8 cellular contexts compared by ENCODE assay signal in the genomic region with DNA sequence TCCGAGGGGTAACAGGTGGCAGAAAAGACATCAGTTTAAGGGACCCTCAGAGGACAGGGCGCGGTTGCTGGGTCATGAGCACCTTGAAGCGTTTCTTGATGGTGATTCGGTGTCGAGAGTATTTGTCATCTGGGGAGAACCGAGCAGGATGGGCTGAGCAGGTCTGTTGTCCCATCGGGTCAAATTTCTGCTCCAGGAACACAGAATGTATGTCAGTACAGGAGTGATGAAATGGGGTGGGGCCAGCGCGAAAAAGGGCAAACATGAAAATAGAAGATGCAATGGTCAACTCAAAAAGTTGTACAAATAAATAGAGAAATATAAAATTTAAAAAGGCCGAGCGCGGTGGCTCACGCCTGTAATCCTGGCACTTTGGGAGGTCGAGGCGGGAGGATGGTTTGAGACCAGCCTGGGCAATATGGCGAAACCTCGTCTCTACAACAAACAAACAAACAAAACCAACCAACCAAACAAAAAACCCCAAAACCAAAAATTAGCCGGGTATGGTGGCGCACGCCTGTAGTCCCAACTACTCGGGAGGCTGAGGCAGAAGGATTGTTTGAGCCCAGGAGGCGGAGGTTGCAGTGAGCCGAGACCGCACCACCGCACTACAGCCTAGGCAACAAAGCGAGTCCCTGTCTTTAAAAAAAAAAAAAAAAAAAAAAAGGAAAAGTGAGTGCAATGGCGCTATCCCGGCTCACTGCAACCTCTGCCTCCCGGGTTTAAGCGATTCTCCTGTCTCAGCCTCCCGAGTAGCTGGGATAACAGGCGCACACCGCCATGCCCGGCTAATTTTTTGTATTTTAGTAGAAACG. TPM values are rescaled to one million over a fixed set of nuclear protein-coding genes. Genes with fewer than 3 reads are reported as not detected.
DNase-seq lines count a peak whose midpoint lies in the region; ATAC-seq, FAIRE-seq and TF ChIP-seq lines count a peak whose summit lies in the region.

No MANE protein-coding gene starts in this region.

- DNase-seq in Caco-2 (peak in 1 of 2 experiments; percentile 13), NB4 (ENCODE audit: low read depth) (peak; percentile 24), endothelial cell of umbilical vein (ENCODE audit: low read depth, low spot score) (no peak), osteoblast (ENCODE audit: insufficient read length, low spot score, missing footprints) (no peak), GM19238 (ENCODE audit: insufficient read length, low spot score) (no peak), A172 (ENCODE audit: low spot score) (no peak)

- TF ChIP-seq POLR2A in NB4 (IDR thresholded peaks at IDR 0.05; ENCODE audit: extremely low read depth, insufficient read length) (no peak), endothelial cell of umbilical vein (IDR thresholded peaks at IDR 0.05; ENCODE audit: low read depth, low read length) (no peak)

- no peak for ATAC-seq in HG03439 (IDR thresholded peaks at IDR 0.05; ENCODE audit: unreplicated experiment)
- ATAC-seq in GM21619 (IDR thresholded peaks at IDR 0.05; ENCODE audit: unreplicated experiment) = no peak

- H3K4me3 ChIP-seq in Caco-2 (ENCODE audit: low read depth, low read length) (peak overlapping the region; percentile 80), NB4 (ENCODE audit: low read depth, low read length) (peak overlapping the region; percentile 100), endothelial cell of umbilical vein (replicated peaks in 1 of 3; ENCODE audit: insufficient read depth in 1 of 3, low read depth in 1 of 3, low read length in 3 of 3) (peak overlapping the region; percentile 26 to 89 (median 66)), osteoblast (ENCODE audit: insufficient read depth, low read length) (peak overlapping the region; percentile 96)

- peaks cover 1% of the 10 kb centered on the region; the same call in 1 of the 2 replicates for H3K36me3 ChIP-seq in Caco-2 (ENCODE audit: control insufficient read depth, insufficient read depth, low read length)
- peaks cover 0 to 5% of the 10 kb centered on the region in 2 experiments for H3K36me3 ChIP-seq in endothelial cell of umbilical vein (ENCODE audit: control insufficient read depth in 2 of 2, extremely low read depth in 1 of 2, insufficient read depth in 2 of 2, low read length in 2 of 2)
- peaks cover 22% of the 10 kb centered on the region for H3K36me3 ChIP-seq in osteoblast (ENCODE audit: insufficient read depth, low read length)

- POLR2A ChIA-PET in Caco-2 (lab: Charles Lee) (interaction anchor here (0.5 kb wide), 1 partner anchor 18 kb away, joined by 3 read pairs; no protein-coding TSS in a partner anchor), endothelial cell of umbilical vein (lab: Charles Lee) (no interaction called here)

- no peak for FAIRE-seq in endothelial cell of umbilical vein (lab: Jason Lieb, UNC)

- H3K4me1 Mint-ChIP-seq in Caco-2 (ENCODE audit: low read depth, unreplicated experiment) = no peaks in the 10 kb centered on the region

- H3K27me3 ChIP-seq in Caco-2 (replicated peaks; ENCODE audit: control insufficient read depth, insufficient read depth, low read length) = no peaks in the 10 kb centered on the region
- no peaks in the 10 kb centered on the region for H3K27me3 ChIP-seq in endothelial cell of umbilical vein (ENCODE audit: control insufficient read depth in 2 of 2, insufficient read depth in 2 of 2, low read length in 2 of 2)
- no peaks in the 10 kb centered on the region for H3K27me3 ChIP-seq in osteoblast (ENCODE audit: insufficient read depth, low read length)

- H3K4me1 ChIP-seq in Caco-2 (no peaks in the 10 kb centered on the region), endothelial cell of umbilical vein (ENCODE audit: control insufficient read depth, extremely low read depth, insufficient read depth, low read length) (peaks cover 11% of the 10 kb centered on the region), osteoblast (ENCODE audit: insufficient read depth, low read length) (peaks cover 3% of the 10 kb centered on the region)

- no peak for TF ChIP-seq CTCF in Caco-2 (IDR thresholded peaks at IDR 0.05; ENCODE audit: insufficient read depth in 1 of 2, low read depth in 1 of 2, low read length in 1 of 2, severe bottlenecking in 1 of 2, unreplicated experiment in 1 of 2)
- TF ChIP-seq CTCF in NB4 (IDR thresholded peaks at IDR 0.05; ENCODE audit: low read depth, low read length) = no peak
- TF ChIP-seq CTCF in endothelial cell of umbilical vein (IDR thresholded peaks at IDR 0.05; ENCODE audit: extremely low read depth in 1 of 2, insufficient read depth in 1 of 2, low read depth in 1 of 2, low read length in 2 of 2) = no peak
- TF ChIP-seq CTCF in osteoblast (IDR thresholded peaks at IDR 0.05; ENCODE audit: extremely low read depth, low read depth, low read length) = no peak

- BruUV-seq in Caco-2 (replicated peaks; lab: Mats Ljungman, UMichigan) (no TSS peak), endothelial cell of umbilical vein (replicated peaks; lab: Mats Ljungman, UMichigan) (TSS peak; percentile 57)

- intact Hi-C loops in Caco-2 (cut with micrococcal nuclease; ENCODE audit: unreplicated experiment) (no loop called here), endothelial cell of umbilical vein (cut with micrococcal nuclease) (loop anchor here (2.0 to 10.0 kb wide), 3 partner anchors 93 to 279 kb away; a partner anchor contains a TSS)

- H3K9me3 ChIP-seq in Caco-2 (no peaks in the 10 kb centered on the region), endothelial cell of umbilical vein (replicated peaks; ENCODE audit: control insufficient read depth, insufficient read depth, low read length) (no peaks in the 10 kb centered on the region), osteoblast (ENCODE audit: low read depth, low read length) (no peaks in the 10 kb centered on the region)

- peak overlapping the region; percentile 76 for H3K27ac ChIP-seq in endothelial cell of umbilical vein (ENCODE audit: insufficient read depth, low read depth, low read length)
- peak overlapping the region; percentile 90 for H3K27ac ChIP-seq in osteoblast (ENCODE audit: low read depth, low read length)

- no peak overlapping the region for H3K4me3 Mint-ChIP-seq in Caco-2 (ENCODE audit: unreplicated experiment)

- H3K36me3 Mint-ChIP-seq in Caco-2 (ENCODE audit: insufficient read depth, unreplicated experiment) = peaks cover 39% of the 10 kb centered on the region

- dilution Hi-C loops in endothelial cell of umbilical vein (cut with MboI; ENCODE audit: extremely low pct_ligation_motif_present, low sequenced_read_pairs) = no loop called here

- H3K9ac ChIP-seq in endothelial cell of umbilical vein (replicated peaks; ENCODE audit: extremely low read depth, insufficient read depth, low read length) = peak overlapping the region; percentile 82

- CTCF ChIA-PET in Caco-2 (lab: Charles Lee) = interaction anchor here (0.8 to 1.3 kb wide), 4 partner anchors 18 to 26 kb away, joined by 4 to 10 read pairs (median 5); a partner anchor contains a TSS
- CTCF ChIA-PET in endothelial cell of umbilical vein (lab: Charles Lee) = interaction anchor here (1.0 to 2.3 kb wide), 12 partner anchors 11 to 246 kb away, joined by 3 to 39 read pairs (median 6); a partner anchor contains a TSS

- H3K4me2 ChIP-seq in endothelial cell of umbilical vein (ENCODE audit: insufficient read depth, low read length) (peak overlapping the region; percentile 83), osteoblast (ENCODE audit: insufficient read depth, low read length) (peak overlapping the region; percentile 76)

- no peak overlapping the region for H3K27ac Mint-ChIP-seq in Caco-2 (ENCODE audit: unreplicated experiment)

- H4K20me1 ChIP-seq in endothelial cell of umbilical vein (replicated peaks; ENCODE audit: control insufficient read depth, extremely low read depth, insufficient read depth, low read length) (no peaks in the 10 kb centered on the region), osteoblast (ENCODE audit: insufficient read depth, low read length) (peaks cover 3% of the 10 kb centered on the region)

- peaks cover 19% of the 10 kb centered on the region for H3K79me2 ChIP-seq in endothelial cell of umbilical vein (ENCODE audit: control insufficient read depth, insufficient read depth, low read length)
- H3K79me2 ChIP-seq in osteoblast (ENCODE audit: insufficient read depth, low read length) = peaks cover 40% of the 10 kb centered on the region

- no peaks in the 10 kb centered on the region for H3K9me1 ChIP-seq in endothelial cell of umbilical vein (replicated peaks; ENCODE audit: control insufficient read depth, extremely low read depth, insufficient read depth, low read length)

- no peaks in the 10 kb centered on the region for H3K27me3 Mint-ChIP-seq in Caco-2 (ENCODE audit: insufficient read depth, unreplicated experiment)

- H2AFZ ChIP-seq in endothelial cell of umbilical vein (ENCODE audit: low read depth, low read length) (no peak overlapping the region), osteoblast (ENCODE audit: low read length) (peak overlapping the region; percentile 99)

- H3K9me3 Mint-ChIP-seq in Caco-2 (ENCODE audit: unreplicated experiment) = no peaks in the 10 kb centered on the region

RNA-seq across cellular contexts. Expression of a gene that starts 0.8 kb away (rescaled TPM):
- total RNA-seq in Caco-2 (2022) (171 and 175 TPM in 2 replicates), endothelial cell of umbilical vein (215 and 225 TPM in 2 replicates), osteoblast (193 and 216 TPM in 2 replicates)
- 708 and 710 TPM in 2 replicates for polyA plus RNA-seq in endothelial cell of umbilical vein
- polyA plus RNA-seq in endothelial cell of umbilical vein (2011; cell fraction: cytosol; rRNA removed) = 622 and 785 TPM in 2 replicates
- 193 and 217 TPM in 2 replicates for polyA plus RNA-seq in endothelial cell of umbilical vein (2011; cell fraction: nucleus; rRNA removed)
- 280 and 439 TPM in 2 replicates for polyA plus RNA-seq in endothelial cell of umbilical vein (2012)
- polyA minus RNA-seq in endothelial cell of umbilical vein = 216 and 233 TPM in 2 replicates
- polyA minus RNA-seq in endothelial cell of umbilical vein (2011; cell fraction: cytosol; rRNA and poly(A)+ RNA removed) = 102 TPM
- 29.0 and 45.2 TPM in 2 replicates for polyA minus RNA-seq in endothelial cell of umbilical vein (2011; cell fraction: nucleus; rRNA and poly(A)+ RNA removed)
- total RNA-seq in A172 (2014; rRNA removed; shearing (Covaris generic)) = 341 and 382 TPM in 2 replicates

RNA-seq across cellular contexts. Expression of a gene that starts 1.0 kb away (rescaled TPM):
- total RNA-seq in Caco-2 (2022) = not detected in 2 replicates
- total RNA-seq in endothelial cell of umbilical vein = not detected in 2 replicates
- not detected in 2 replicates for polyA plus RNA-seq in endothelial cell of umbilical vein
- polyA plus RNA-seq in endothelial cell of umbilical vein (2011; cell fraction: cytosol; rRNA removed) = not detected in 2 replicates
- polyA plus RNA-seq in endothelial cell of umbilical vein (2011; cell fraction: nucleus; rRNA removed) = not detected in 2 replicates
- not detected in 2 replicates for polyA plus RNA-seq in endothelial cell of umbilical vein (2012)
- polyA minus RNA-seq in endothelial cell of umbilical vein = not detected in 2 replicates
- not detected for polyA minus RNA-seq in endothelial cell of umbilical vein (2011; cell fraction: cytosol; rRNA and poly(A)+ RNA removed)
- not detected in 2 replicates for polyA minus RNA-seq in endothelial cell of umbilical vein (2011; cell fraction: nucleus; rRNA and poly(A)+ RNA removed)
- under 0.01 TPM in 1 of 2 replicates, not detected in the other for total RNA-seq in osteoblast
- not detected in 2 replicates for total RNA-seq in A172 (2014; rRNA removed; shearing (Covaris generic))

RNA-seq across cellular contexts. Expression of a gene that starts 4.5 kb away (rescaled TPM):
- total RNA-seq in Caco-2 (2022) (8.9 and 12.6 TPM in 2 replicates), endothelial cell of umbilical vein (27.1 and 29.4 TPM in 2 replicates), osteoblast (39.2 and 40.9 TPM in 2 replicates)
- polyA plus RNA-seq in endothelial cell of umbilical vein = 17.6 and 21.4 TPM in 2 replicates
- polyA plus RNA-seq in endothelial cell of umbilical vein (2011; cell fraction: cytosol; rRNA removed) = 10.9 and 12.7 TPM in 2 replicates
- polyA plus RNA-seq in endothelial cell of umbilical vein (2011; cell fraction: nucleus; rRNA removed) = 68.8 and 75.0 TPM in 2 replicates
- 12.7 and 15.2 TPM in 2 replicates for polyA plus RNA-seq in endothelial cell of umbilical vein (2012)
- 89.1 and 94.6 TPM in 2 replicates for polyA minus RNA-seq in endothelial cell of umbilical vein
- 18.1 TPM for polyA minus RNA-seq in endothelial cell of umbilical vein (2011; cell fraction: cytosol; rRNA and poly(A)+ RNA removed)
- polyA minus RNA-seq in endothelial cell of umbilical vein (2011; cell fraction: nucleus; rRNA and poly(A)+ RNA removed) = 73.6 and 106 TPM in 2 replicates
- 5.7 and 7.6 TPM in 2 replicates for total RNA-seq in A172 (2014; rRNA removed; shearing (Covaris generic))

RNA-seq across cellular contexts. Expression of a gene that starts 24.9 kb away (rescaled TPM):
- total RNA-seq in Caco-2 (2022) = 35.3 and 37.9 TPM in 2 replicates
- total RNA-seq in endothelial cell of umbilical vein = 44.0 and 49.3 TPM in 2 replicates
- 51.3 and 69.2 TPM in 2 replicates for polyA plus RNA-seq in endothelial cell of umbilical vein
- 39.7 and 42.6 TPM in 2 replicates for polyA plus RNA-seq in endothelial cell of umbilical vein (2011; cell fraction: cytosol; rRNA removed)
- polyA plus RNA-seq in endothelial cell of umbilical vein (2011; cell fraction: nucleus; rRNA removed) = 132 and 154 TPM in 2 replicates
- polyA plus RNA-seq in endothelial cell of umbilical vein (2012) = 26.3 and 27.1 TPM in 2 replicates
- 21.6 and 32.4 TPM in 2 replicates for polyA minus RNA-seq in endothelial cell of umbilical vein
- polyA minus RNA-seq in endothelial cell of umbilical vein (2011; cell fraction: cytosol; rRNA and poly(A)+ RNA removed) = 20.3 TPM
- 17.9 and 22.1 TPM in 2 replicates for polyA minus RNA-seq in endothelial cell of umbilical vein (2011; cell fraction: nucleus; rRNA and poly(A)+ RNA removed)
- 11.9 and 13.8 TPM in 2 replicates for total RNA-seq in osteoblast
- 8.9 and 9.8 TPM in 2 replicates for total RNA-seq in A172 (2014; rRNA removed; shearing (Covaris generic))
